ENCODE assay signal across 8 cellular contexts in genomic region chr10:100912609-100913469, GRCh38. TPM values are rescaled to one million over a fixed set of nuclear protein-coding genes. Genes with fewer than 3 reads are reported as not detected.
A peak's percentile ranks its signal among the peaks of the same experiment; 100 is the strongest.
DNase-seq lines count a peak whose midpoint lies in the region; ATAC-seq, FAIRE-seq and TF ChIP-seq lines count a peak whose summit lies in the region.

Gene SLF2, plus strand, starts transcription at chr10:100912963. Its CDS starts 148 bp downstream, at chr10:100913111.

- H3K79me2 ChIP-seq in H1 (ENCODE audit: control insufficient read depth in 1 of 2, insufficient read depth in 2 of 2, low read length in 2 of 2) = peaks cover 0 to 24% of the 10 kb centered on the region in 2 experiments; a peak in 2 of 4 replicates

- H3K27ac Mint-ChIP-seq in memory B cell = peak within 1 kb of the TSS; percentile 91

- no peak for TF ChIP-seq CTCF in H1 (IDR thresholded peaks at IDR 0.05; ENCODE audit: control extremely low read depth in 1 of 3, insufficient read depth in 1 of 3, low read depth in 1 of 3, low read length in 3 of 3)

- ATAC-seq in GM21367 (IDR thresholded peaks at IDR 0.05; ENCODE audit: unreplicated experiment) (peak; percentile 88), memory B cell (ENCODE audit: low read depth) (peak; percentile 92)

- H2BK20ac ChIP-seq in H1 (ENCODE audit: low read length) = no peak within 1 kb of the TSS

- H2BK120ac ChIP-seq in H1 (replicated peaks; ENCODE audit: low read depth, low read length) = no peak within 1 kb of the TSS

- no peak for TF ChIP-seq EP300 in H1 (IDR thresholded peaks at IDR 0.05; ENCODE audit: borderline replicate concordance in 1 of 2, low read depth in 2 of 2, low read length in 2 of 2)

- peak within 1 kb of the TSS; percentile 80 to 95 (median 86) for H3K4me3 ChIP-seq in H1 (ENCODE audit: extremely low read depth in 1 of 4, insufficient read depth in 2 of 4, low read depth in 3 of 4, low read length in 4 of 4)

- peak within 1 kb of the TSS; percentile 55 to 81 (median 71) for H3K9ac ChIP-seq in H1 (replicated peaks in 1 of 4; ENCODE audit: extremely low read depth in 1 of 4, low read depth in 3 of 4, low read length in 3 of 4)

- peak within 1 kb of the TSS; percentile 98 for H3K4me3 Mint-ChIP-seq in memory B cell

- peaks cover 6% of the 10 kb centered on the region for H3K36me3 Mint-ChIP-seq in memory B cell

- peaks cover 6% of the 10 kb centered on the region for H3K23me2 ChIP-seq in H1 (ENCODE audit: low read depth, low read length)

- H2BK12ac ChIP-seq in H1 (ENCODE audit: low read depth, low read length) = no peak within 1 kb of the TSS

- peak within 1 kb of the TSS; percentile 97 for H3K56ac ChIP-seq in H1 (replicated peaks; ENCODE audit: insufficient read length, low read depth, low read length)

- POLR2A ChIA-PET in H1 (lab: Charles Lee; ENCODE audit: partially characterized antibody) = interaction anchor here (0.8 to 1.6 kb wide), 4 partner anchors 9 to 84 kb away, joined by 3 to 5 read pairs (median 3); no protein-coding TSS in a partner anchor

- no peak within 1 kb of the TSS for H3K14ac ChIP-seq in H1 (ENCODE audit: insufficient read length)

- H3K4me1 ChIP-seq in H1 (replicated peaks in 1 of 4; ENCODE audit: control insufficient read depth in 3 of 4, insufficient read depth in 4 of 4, low read length in 3 of 4) = peaks cover 2 to 13% (median 4%) of the 10 kb centered on the region in 4 experiments; a peak in 3 of 7 replicates

- no peak within 1 kb of the TSS for H3K23ac ChIP-seq in H1 (ENCODE audit: insufficient read length)

- peak; percentile 54 to 63 for TF ChIP-seq POLR2A in H1 (IDR thresholded peaks at IDR 0.05; ENCODE audit: control extremely low read depth in 1 of 2, low read depth in 2 of 2, low read length in 2 of 2)

- peaks cover 20% of the 10 kb centered on the region for H3K4me1 Mint-ChIP-seq in memory B cell

- H3K27ac ChIP-seq in H1 (ENCODE audit: low read depth, low read length) = peak within 1 kb of the TSS; percentile 68; the same call in 1 of the 2 replicates

- peak within 1 kb of the TSS; percentile 91; the same call in 1 of the 2 replicates for H2AFZ ChIP-seq in H1 (ENCODE audit: low read length)

- WGBS in H1 (ENCODE audit: extremely low coverage in 1 of 2, insufficient coverage in 1 of 2, insufficient read length in 1 of 2, insufficient replicate concordance in 2 of 2, low coverage in 1 of 2, low lambda C conversion rate in 2 of 2, missing lambda C conversion rate in 1 of 2), 2 experiments = 2% methylated on average over 38 of the region's 71 CpGs; no CpG with 5 or more reads in 1 of the 2 experiments

- no peaks in the 10 kb centered on the region for H3K27me3 Mint-ChIP-seq in memory B cell

- no peaks in the 10 kb centered on the region for H3K9me3 Mint-ChIP-seq in memory B cell

- H4K5ac ChIP-seq in H1 (ENCODE audit: insufficient read length, low read depth, low read length) = peak within 1 kb of the TSS; percentile 93

- H2AK5ac ChIP-seq in H1 (ENCODE audit: low read depth, low read length) = 0 out of 2 replicates have a peak within 1 kb of the TSS, but pooled peaks have one; percentile 10

- DNase-seq in COLO829 (ENCODE audit: low spot score) (peak; percentile 97), HTR-8/SVneo (ENCODE audit: insufficient read length, low spot score) (peak; percentile 97), NOMO-1 treated with dmso at 0.1 percent for 144 hours (lab: John Stamatoyannopoulos, UW; ENCODE audit: unreplicated experiment) (peak; percentile 91), H1 (ENCODE audit: low read depth in 1 of 2, low spot score in 2 of 2) (peak; percentile 88 to 90), memory B cell (ENCODE audit: low spot score in 2 of 2) (peak; percentile 85 to 91)
- peak; percentile 63 to 79 (median 78) for DNase-seq in activated CD8-positive, alpha-beta memory T cell treated with anti-CD3 and anti-CD28 coated beads for 48 hours (ENCODE audit: low read depth in 2 of 3, low spot score in 2 of 3)
- DNase-seq in stimulated activated CD8-positive, alpha-beta memory T cell treated with anti-CD3 and anti-CD28 coated beads, Interleukin-12 subunit alpha, Interleukin-12 subunit beta, amount 100 ng/mL, for 24 hours (ENCODE audit: extremely low read depth) = peak; percentile 79

- H2BK15ac ChIP-seq in H1 (ENCODE audit: low read length) = peak within 1 kb of the TSS; percentile 77

- H3K18ac ChIP-seq in H1 (ENCODE audit: extremely low read depth, low read length) = peak within 1 kb of the TSS; percentile 95

- H2BK5ac ChIP-seq in H1 (ENCODE audit: low read depth, low read length) = peak within 1 kb of the TSS; percentile 95

- H4K91ac ChIP-seq in H1 (replicated peaks; ENCODE audit: insufficient read length, low read length) = peak within 1 kb of the TSS; percentile 88

- H3K4ac ChIP-seq in H1 (replicated peaks; ENCODE audit: insufficient read length, low read depth, low read length) = peak within 1 kb of the TSS; percentile 88

- H3K27me3 ChIP-seq in H1 (replicated peaks in 1 of 4; ENCODE audit: control insufficient read depth in 3 of 4, extremely low read depth in 1 of 4, insufficient read depth in 3 of 4, low read length in 3 of 4) = no peaks in the 10 kb centered on the region; a peak in 1 of 7 replicates

- H4K8ac ChIP-seq in H1 (ENCODE audit: extremely low read depth, insufficient read depth, low read length) = peak within 1 kb of the TSS; percentile 39

- peaks cover 2 to 14% (median 9%) of the 10 kb centered on the region in 4 experiments; a peak in 5 of 8 replicates for H3K36me3 ChIP-seq in H1 (ENCODE audit: control insufficient read depth in 2 of 4, insufficient read depth in 4 of 4, low read length in 3 of 4)

- TF ChIP-seq RAD21 in H1 (IDR thresholded peaks at IDR 0.05 in 1 of 2, conservative IDR thresholded peaks at IDR 0.05 in 1 of 2; ENCODE audit: low read depth in 2 of 2, low read length in 2 of 2) = no peak

- CTCF ChIA-PET in H1 (lab: Charles Lee; ENCODE audit: partially characterized antibody) = interaction anchor here (0.6 to 2.1 kb wide), 8 partner anchors 16 to 431 kb away, joined by 3 to 6 read pairs (median 4); no protein-coding TSS in a partner anchor

- H3K79me1 ChIP-seq in H1 (ENCODE audit: low read depth, low read length) = no peaks in the 10 kb centered on the region

- FAIRE-seq in HTR-8/SVneo (lab: Jason Lieb, UNC) = peak; percentile 96
- peak; percentile 91 for FAIRE-seq in H1 (lab: Jason Lieb, UNC)

- H4K20me1 ChIP-seq in H1 (replicated peaks in 1 of 2; ENCODE audit: control insufficient read depth in 1 of 2, insufficient read depth in 2 of 2, low read length in 2 of 2) = peaks cover 1 to 3% of the 10 kb centered on the region in 2 experiments

- H3K4me2 ChIP-seq in H1 (ENCODE audit: insufficient read depth in 1 of 2, low read depth in 2 of 2, low read length in 2 of 2) = peak within 1 kb of the TSS; percentile 81 to 83

- no peaks in the 10 kb centered on the region for H3K9me3 ChIP-seq in H1 (ENCODE audit: insufficient read depth in 2 of 2, low read depth in 1 of 2, low read length in 1 of 2)

TF ChIP-seq in H1, 55 proteins besides CTCF, POLR2A, EP300 and RAD21 (continues in another document):
- TF ChIP-seq SIRT6 (IDR thresholded peaks at IDR 0.05; ENCODE audit: low read length) (no peak), EZH2 (IDR thresholded peaks at IDR 0.05; ENCODE audit: low read depth, low read length, severe bottlenecking) (no peak), TCF12 (IDR thresholded peaks at IDR 0.05; ENCODE audit: low read depth, low read length) (0 out of 2 replicates have a peak, but pooled peaks have one; percentile 23), SP1 (IDR thresholded peaks at IDR 0.05; ENCODE audit: low read depth, low read length) (peak; percentile 88), PHF8 (conservative IDR thresholded peaks at IDR 0.05; ENCODE audit: low read depth, low read length) (peak; percentile 82), ASH2L (IDR thresholded peaks at IDR 0.05; ENCODE audit: low read length) (peak; percentile 81), NANOG (IDR thresholded peaks at IDR 0.05; ENCODE audit: insufficient read depth, low read depth, low read length, poor library complexity, severe bottlenecking) (no peak), POLR2AphosphoS5 (IDR thresholded peaks at IDR 0.05; ENCODE audit: low read depth, low read length) (peak; percentile 44; the same call in 1 of the 2 replicates), TBP (IDR thresholded peaks at IDR 0.05; ENCODE audit: low read depth, low read length) (0 out of 2 replicates have a peak, but pooled peaks have one; percentile 6), SIN3A (conservative IDR thresholded peaks at IDR 0.05 in 1 of 2, IDR thresholded peaks at IDR 0.05 in 1 of 2; ENCODE audit: low read depth in 1 of 2, low read length in 2 of 2) (peak; percentile 83 to 93), CEBPB (IDR thresholded peaks at IDR 0.05; ENCODE audit: low read depth, low read length) (peak; percentile 91), TAF7 (optimal IDR thresholded peaks at IDR 0.05; ENCODE audit: borderline replicate concordance, low read depth, low read length) (peak; percentile 55), MAFK (IDR thresholded peaks at IDR 0.05; ENCODE audit: low read depth, low read length) (no peak), CREB1 (IDR thresholded peaks at IDR 0.05) (peak; percentile 8; the same call in 1 of the 2 replicates), SP2 (IDR thresholded peaks at IDR 0.05; ENCODE audit: low read length) (peak; percentile 54; the same call in 1 of the 2 replicates), POU5F1 (IDR thresholded peaks at IDR 0.05; ENCODE audit: low read depth, low read length) (no peak)

RNA-seq across cellular contexts. Expression of gene SLF2, which starts in this region (rescaled TPM):
- 20.1 and 20.9 TPM in 2 replicates for total RNA-seq in H1 (2021; fragmentation: NEBNext Ultra II Directional; extraction: Animal tissue kit (Norgen Biotek cat#: 25700))
- 4.0 and 5.5 TPM in 2 replicates for polyA plus RNA-seq in H1 (2011; rRNA removed)
- 6.3 TPM for polyA plus RNA-seq in H1 (2011; cell fraction: cytosol; rRNA removed)
- 6.2 TPM for polyA plus RNA-seq in H1 (2011; cell fraction: nucleus; rRNA removed)
- polyA plus RNA-seq in H1 (2012, experiment 1 of 2) = 6.6 to 10.9 TPM (median 8.4 TPM) in 4 replicates
- polyA plus RNA-seq in H1 (2012, experiment 2 of 2) = 1.0 TPM
- 10.3 TPM for polyA plus RNA-seq in H1 (2013, experiment 1 of 2)
- 10.3 TPM for polyA plus RNA-seq in H1 (2013, experiment 2 of 2)
- polyA minus RNA-seq in H1 (2011; rRNA and poly(A)+ RNA removed) = 10.0 and 10.7 TPM in 2 replicates
- polyA minus RNA-seq in H1 (2011; cell fraction: cytosol; rRNA and poly(A)+ RNA removed) = 13.1 TPM
- 38.1 TPM for polyA minus RNA-seq in H1 (2011; cell fraction: nucleus; rRNA and poly(A)+ RNA removed)

Comparison
In these comparisons a context has a peak if more than half of its experiments do, and no peak if none do; other contexts are left out.
1. Peak in every context shown above with its lines: DNase-seq, ATAC-seq, H3K4me3 ChIP-seq and H3K27ac ChIP-seq.